In the genomic region with DNA sequence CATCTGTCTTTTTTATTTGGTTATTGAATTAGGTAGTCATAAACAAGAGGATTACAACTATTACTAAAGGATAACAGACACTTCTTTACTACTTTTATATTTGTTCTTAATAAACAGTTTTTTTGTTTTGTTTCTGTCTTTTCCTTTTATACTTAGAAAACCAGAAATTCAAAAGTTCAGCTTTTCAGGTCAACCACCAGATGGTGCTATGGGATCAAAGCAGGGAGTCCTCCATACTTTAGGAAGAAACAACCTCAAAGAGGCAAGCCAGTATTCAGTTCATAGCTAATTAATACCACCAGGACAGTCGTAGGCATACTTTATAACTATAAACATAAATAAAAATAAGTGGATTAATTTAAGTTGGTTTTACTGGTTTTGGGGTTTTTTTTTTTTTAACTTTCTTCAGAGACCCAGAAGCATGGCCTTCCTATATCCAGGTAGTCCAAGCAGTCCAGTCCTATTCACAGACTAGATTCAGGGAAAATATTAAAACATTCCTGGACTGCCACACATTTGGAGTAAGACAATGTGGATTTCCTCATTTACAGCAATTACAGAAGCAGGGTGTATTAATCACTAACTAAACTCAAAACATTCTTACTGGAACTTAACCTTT, we compare ENCODE assay signal across 8 cellular contexts. TPM values are rescaled to one million over a fixed set of nuclear protein-coding genes. Genes with fewer than 3 reads are reported as not detected.
A peak's percentile ranks its signal among the peaks of the same experiment; 100 is the strongest.
DNase-seq lines count a peak whose midpoint lies in the region; ATAC-seq and TF ChIP-seq lines count a peak whose summit lies in the region.

No MANE protein-coding gene starts in this region.

- no peaks in the 10 kb centered on the region for H3K9me3 Mint-ChIP-seq in activated T-helper 1 cell treated with anti-CD3 and anti-CD28 coated beads, Interleukin-12 subunit alpha, Interleukin-12 subunit beta, Interleukin-2, Interleukin-4 antibody, amounts not matched to agents 30 ng/mL and 10 ng/mL and 1 ng/mL, durations not matched to agents 14 hours and 24 hours and 36 hours

- DNase-seq in Right ventricle myocardium inferior (ENCODE audit: missing footprints), result no peak
- DNase-seq in cardiac septum (ENCODE audit: low spot score), result no peak
- DNase-seq in NCI-H774 (lab: John Stamatoyannopoulos, UW), result peak; percentile 54
- DNase-seq in activated T-helper 1 cell treated with anti-CD3 and anti-CD28 coated beads, Interleukin-12 subunit alpha, Interleukin-12 subunit beta, Interleukin-2, Interleukin-4 antibody, amounts not matched to agents 30 ng/mL and 10 ng/mL and 1 ng/mL, durations not matched to agents 14 hours and 24 hours and 36 hours (ENCODE audit: low spot score), result peak; percentile 25
- peak; percentile 49 for DNase-seq in foreskin melanocyte

- H3K4me2 ChIP-seq in parathyroid adenoma (ENCODE audit: low read length), result no peak overlapping the region

- no peak overlapping the region for H3K27ac ChIP-seq in parathyroid adenoma

- H3K9me3 ChIP-seq in parathyroid adenoma (ENCODE audit: control insufficient read depth, low read length), result no peaks in the 10 kb centered on the region

- intact Hi-C loops in Right ventricle myocardium inferior (cut with DNase I) (loop anchor here (2.0 to 5.0 kb wide), 3 partner anchors 285 to 1283 kb away; a partner anchor contains a TSS), cardiac septum (cut with DNase I) (loop anchor here (5.0 kb wide), 2 partner anchors 560 to 1285 kb away; a partner anchor contains a TSS)
- intact Hi-C loops in activated T-helper 1 cell treated with anti-CD3 and anti-CD28 coated beads, Interleukin-12 subunit alpha, Interleukin-12 subunit beta, Interleukin-2, Interleukin-4 antibody, amounts not matched to agents 30 ng/mL and 10 ng/mL and 1 ng/mL, durations not matched to agents 14 hours and 24 hours and 36 hours (cut with micrococcal nuclease), result loop anchor here (1.0 to 5.0 kb wide), 11 partner anchors 16 to 1285 kb away; a partner anchor contains a TSS

- H3K9ac ChIP-seq in parathyroid adenoma, result no peak overlapping the region

- H3K27me3 Mint-ChIP-seq in activated T-helper 1 cell treated with anti-CD3 and anti-CD28 coated beads, Interleukin-12 subunit alpha, Interleukin-12 subunit beta, Interleukin-2, Interleukin-4 antibody, amounts not matched to agents 30 ng/mL and 10 ng/mL and 1 ng/mL, durations not matched to agents 14 hours and 24 hours and 36 hours (ENCODE audit: insufficient read depth), result peaks cover 6% of the 10 kb centered on the region

- peak; percentile 77 for TF ChIP-seq CTCF in parathyroid adenoma (IDR thresholded peaks at IDR 0.05)

- H3K4me1 Mint-ChIP-seq in activated T-helper 1 cell treated with anti-CD3 and anti-CD28 coated beads, Interleukin-12 subunit alpha, Interleukin-12 subunit beta, Interleukin-2, Interleukin-4 antibody, amounts not matched to agents 30 ng/mL and 10 ng/mL and 1 ng/mL, durations not matched to agents 14 hours and 24 hours and 36 hours (ENCODE audit: low read depth), result peaks cover 27% of the 10 kb centered on the region

- no peaks in the 10 kb centered on the region for H3K36me3 ChIP-seq in parathyroid adenoma (ENCODE audit: control insufficient read depth, insufficient read depth, low read length)

- H3K4me3 Mint-ChIP-seq in activated T-helper 1 cell treated with anti-CD3 and anti-CD28 coated beads, Interleukin-12 subunit alpha, Interleukin-12 subunit beta, Interleukin-2, Interleukin-4 antibody, amounts not matched to agents 30 ng/mL and 10 ng/mL and 1 ng/mL, durations not matched to agents 14 hours and 24 hours and 36 hours, result no peak overlapping the region

- peaks cover 4% of the 10 kb centered on the region for H3K36me3 Mint-ChIP-seq in activated T-helper 1 cell treated with anti-CD3 and anti-CD28 coated beads, Interleukin-12 subunit alpha, Interleukin-12 subunit beta, Interleukin-2, Interleukin-4 antibody, amounts not matched to agents 30 ng/mL and 10 ng/mL and 1 ng/mL, durations not matched to agents 14 hours and 24 hours and 36 hours (ENCODE audit: low read depth)

- no peaks in the 10 kb centered on the region for H3K4me1 ChIP-seq in parathyroid adenoma

- H3K27ac Mint-ChIP-seq in activated T-helper 1 cell treated with anti-CD3 and anti-CD28 coated beads, Interleukin-12 subunit alpha, Interleukin-12 subunit beta, Interleukin-2, Interleukin-4 antibody, amounts not matched to agents 30 ng/mL and 10 ng/mL and 1 ng/mL, durations not matched to agents 14 hours and 24 hours and 36 hours, result no peak overlapping the region

- H3K79me2 ChIP-seq in parathyroid adenoma, result no peaks in the 10 kb centered on the region

- no peak overlapping the region for H2AFZ ChIP-seq in parathyroid adenoma

- H3K27me3 ChIP-seq in parathyroid adenoma (ENCODE audit: control insufficient read depth, insufficient read depth, low read length), result no peaks in the 10 kb centered on the region

- H3K4me3 ChIP-seq in parathyroid adenoma (ENCODE audit: low read depth, low read length), result no peak overlapping the region

- ATAC-seq in Right ventricle myocardium inferior (peak; percentile 68), HG03175 (IDR thresholded peaks at IDR 0.05; ENCODE audit: unreplicated experiment) (peak; percentile 45), HG02840 (IDR thresholded peaks at IDR 0.05; ENCODE audit: low FRiP score, unreplicated experiment) (no peak)

RNA-seq across cellular contexts. Expression of a gene that starts 16.0 kb away (rescaled TPM):
- 201 TPM for total RNA-seq in Right ventricle myocardium inferior
- total RNA-seq in cardiac septum, result 201 TPM
- total RNA-seq in activated T-helper 1 cell treated with anti-CD3 and anti-CD28 coated beads, Interleukin-12 subunit alpha, Interleukin-12 subunit beta, Interleukin-2, Interleukin-4 antibody, amounts not matched to agents 30 ng/mL and 10 ng/mL and 1 ng/mL, durations not matched to agents 14 hours and 24 hours and 36 hours, result 177 and 183 TPM in 2 replicates

RNA-seq across cellular contexts. Expression of a gene that starts 51.1 kb away (rescaled TPM):
- total RNA-seq in Right ventricle myocardium inferior (1.4 TPM), cardiac septum (1.1 TPM)
- 27.3 and 28.0 TPM in 2 replicates for total RNA-seq in activated T-helper 1 cell treated with anti-CD3 and anti-CD28 coated beads, Interleukin-12 subunit alpha, Interleukin-12 subunit beta, Interleukin-2, Interleukin-4 antibody, amounts not matched to agents 30 ng/mL and 10 ng/mL and 1 ng/mL, durations not matched to agents 14 hours and 24 hours and 36 hours

Comparison
In these comparisons a context has a peak if more than half of its experiments do, and no peak if none do; other contexts are left out.
1. DNase-seq: peak in NCI-H774 (single experiment), activated T-helper 1 cell treated with anti-CD3 and anti-CD28 coated beads, Interleukin-12 subunit alpha, Interleukin-12 subunit beta, Interleukin-2, Interleukin-4 antibody, amounts not matched to agents 30 ng/mL and 10 ng/mL and 1 ng/mL, durations not matched to agents 14 hours and 24 hours and 36 hours (single experiment) and foreskin melanocyte (single experiment); none in Right ventricle myocardium inferior (single experiment) and cardiac septum (single experiment).
2. RNA of a gene that starts 51.1 kb away (total RNA-seq): 27.3 to 28.0 TPM in activated T-helper 1 cell treated with anti-CD3 and anti-CD28 coated beads, Interleukin-12 subunit alpha, Interleukin-12 subunit beta, Interleukin-2, Interleukin-4 antibody, amounts not matched to agents 30 ng/mL and 10 ng/mL and 1 ng/mL, durations not matched to agents 14 hours and 24 hours and 36 hours; 1.4 TPM in Right ventricle myocardium inferior (single experiment) and 1.1 TPM in cardiac septum (single experiment); every median in the first group is over 10 times any median in the second.